Comparison of ENCODE assay signal across 8 cellular contexts in the genomic region with DNA sequence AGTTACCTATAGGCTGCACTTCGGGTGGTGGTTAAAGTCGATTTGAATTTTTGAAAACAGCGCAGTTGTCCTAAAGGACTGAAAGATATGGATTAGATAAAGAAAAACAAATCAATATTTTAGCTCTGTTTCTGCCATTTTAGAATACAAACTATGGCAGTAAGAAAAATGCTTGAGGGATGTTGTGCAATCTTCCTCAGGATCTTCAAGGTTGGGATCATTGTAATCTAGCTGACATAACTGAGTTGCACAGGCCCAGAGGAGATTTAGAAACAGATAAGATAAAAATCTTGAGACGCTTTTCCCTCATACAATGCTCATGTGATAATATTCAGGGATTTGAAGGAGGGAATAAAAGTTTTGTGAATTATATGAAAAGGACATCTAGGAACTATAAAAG. TPM values are rescaled to one million over a fixed set of nuclear protein-coding genes. Genes with fewer than 3 reads are reported as not detected.
A peak's percentile ranks its signal among the peaks of the same experiment; 100 is the strongest.
DNase-seq lines count a peak whose midpoint lies in the region; ATAC-seq, FAIRE-seq and TF ChIP-seq lines count a peak whose summit lies in the region.

No MANE protein-coding gene starts in this region.

- peaks cover 35% of the 10 kb centered on the region for H3K4me1 Mint-ChIP-seq in activated T-cell treated with anti-CD3 and anti-CD28 coated beads, Interleukin-2, amount 50 U/mL, for 72 hours (ENCODE audit: low read depth)
- peaks cover 47% of the 10 kb centered on the region for H3K4me1 Mint-ChIP-seq in activated T-helper 1 cell treated with anti-CD3 and anti-CD28 coated beads, Interleukin-12 subunit alpha, Interleukin-12 subunit beta, Interleukin-2, Interleukin-4 antibody, amounts not matched to agents 30 ng/mL and 10 ng/mL and 1 ng/mL, durations not matched to agents 14 hours and 24 hours and 36 hours (ENCODE audit: low read depth)

- intact Hi-C loops in activated T-helper 1 cell treated with anti-CD3 and anti-CD28 coated beads, Interleukin-12 subunit alpha, Interleukin-12 subunit beta, Interleukin-2, Interleukin-4 antibody, amounts not matched to agents 30 ng/mL and 10 ng/mL and 1 ng/mL, durations not matched to agents 14 hours and 24 hours and 36 hours (cut with micrococcal nuclease) = loop anchor here (2.0 to 5.0 kb wide), 7 partner anchors 85 to 884 kb away; a partner anchor contains a TSS
- intact Hi-C loops in tibial artery (cut with DNase I; ENCODE audit: low total_unique reads) = no loop called here

- H3K27ac Mint-ChIP-seq in activated T-cell treated with anti-CD3 and anti-CD28 coated beads, Interleukin-2, amount 50 U/mL, for 72 hours = peak overlapping the region; percentile 96
- H3K27ac Mint-ChIP-seq in activated T-helper 1 cell treated with anti-CD3 and anti-CD28 coated beads, Interleukin-12 subunit alpha, Interleukin-12 subunit beta, Interleukin-2, Interleukin-4 antibody, amounts not matched to agents 30 ng/mL and 10 ng/mL and 1 ng/mL, durations not matched to agents 14 hours and 24 hours and 36 hours = peak overlapping the region; percentile 99

- no peak for TF ChIP-seq CTCF in tibial artery (IDR thresholded peaks at IDR 0.05)

- ATAC-seq in activated T-cell treated with anti-CD3 and anti-CD28 coated beads, Interleukin-2, amount 50 U/mL, for 72 hours (replicated peaks in 1 of 2) = no peak

- H3K4me3 ChIP-seq in tibial artery = peak overlapping the region; percentile 64 to 68
- H3K4me3 ChIP-seq in small intestine (ENCODE audit: low read depth in 1 of 2, low read length in 2 of 2) = peak overlapping the region in 1 of 2 donors; percentile 92

- H3K36me3 ChIP-seq in tibial artery (no peaks in the 10 kb centered on the region), small intestine (ENCODE audit: control insufficient read depth in 2 of 2, insufficient read depth in 2 of 2, low read length in 2 of 2) (no peaks in the 10 kb centered on the region)

- H3K27ac ChIP-seq in tibial artery (peak overlapping the region; percentile 69 to 72), small intestine (ENCODE audit: low read depth in 1 of 2, low read length in 1 of 2) (no peak overlapping the region)

- 9 to 34% (median 15%) methylated on average over 4 of the region's 4 CpGs for WGBS in small intestine, 3 donors

- no peaks in the 10 kb centered on the region for H3K27me3 Mint-ChIP-seq in activated T-cell treated with anti-CD3 and anti-CD28 coated beads, Interleukin-2, amount 50 U/mL, for 72 hours (ENCODE audit: low read depth)
- no peaks in the 10 kb centered on the region for H3K27me3 Mint-ChIP-seq in activated T-helper 1 cell treated with anti-CD3 and anti-CD28 coated beads, Interleukin-12 subunit alpha, Interleukin-12 subunit beta, Interleukin-2, Interleukin-4 antibody, amounts not matched to agents 30 ng/mL and 10 ng/mL and 1 ng/mL, durations not matched to agents 14 hours and 24 hours and 36 hours (ENCODE audit: insufficient read depth)

- H3K36me3 Mint-ChIP-seq in activated T-cell treated with anti-CD3 and anti-CD28 coated beads, Interleukin-2, amount 50 U/mL, for 72 hours (ENCODE audit: insufficient read depth in 2 of 2) = peaks cover 2 to 6% of the 10 kb centered on the region in 2 donors
- H3K36me3 Mint-ChIP-seq in activated T-helper 1 cell treated with anti-CD3 and anti-CD28 coated beads, Interleukin-12 subunit alpha, Interleukin-12 subunit beta, Interleukin-2, Interleukin-4 antibody, amounts not matched to agents 30 ng/mL and 10 ng/mL and 1 ng/mL, durations not matched to agents 14 hours and 24 hours and 36 hours (ENCODE audit: low read depth) = peaks cover 10% of the 10 kb centered on the region

- no peak for DNase-seq in activated T-cell treated with anti-CD3 and anti-CD28 coated beads, Interleukin-2, amount 50 U/mL, for 72 hours
- DNase-seq in activated T-cell treated with anti-CD3 and anti-CD28 coated beads for 4 hours (no peak), iris pigment epithelial cell (ENCODE audit: low read depth) (peak; percentile 76), tibial artery (no peak), HUDEP-2 (lab: John Stamatoyannopoulos, UW; ENCODE audit: unreplicated experiment in 76 of 76) (no peak), small intestine (no peak), GOT3 (lab: John Stamatoyannopoulos, UW) (no peak)
- DNase-seq in activated T-helper 1 cell treated with anti-CD3 and anti-CD28 coated beads, Interleukin-12 subunit alpha, Interleukin-12 subunit beta, Interleukin-2, Interleukin-4 antibody, amounts not matched to agents 30 ng/mL and 10 ng/mL and 1 ng/mL, durations not matched to agents 14 hours and 24 hours and 36 hours (ENCODE audit: low spot score) = no peak

- no peak for FAIRE-seq in small intestine (lab: Jason Lieb, UNC)

- H3K4me1 ChIP-seq in tibial artery = peaks cover 0 to 29% (median 14%) of the 10 kb centered on the region in 4 donors
- peaks cover 0 to 6% of the 10 kb centered on the region in 2 donors for H3K4me1 ChIP-seq in small intestine (ENCODE audit: control insufficient read depth in 2 of 2, insufficient read depth in 1 of 2, low read depth in 1 of 2, low read length in 1 of 2)

- peak overlapping the region; percentile 96 to 99 for H3K4me3 Mint-ChIP-seq in activated T-cell treated with anti-CD3 and anti-CD28 coated beads, Interleukin-2, amount 50 U/mL, for 72 hours
- peak overlapping the region; percentile 98 for H3K4me3 Mint-ChIP-seq in activated T-helper 1 cell treated with anti-CD3 and anti-CD28 coated beads, Interleukin-12 subunit alpha, Interleukin-12 subunit beta, Interleukin-2, Interleukin-4 antibody, amounts not matched to agents 30 ng/mL and 10 ng/mL and 1 ng/mL, durations not matched to agents 14 hours and 24 hours and 36 hours

- H3K27me3 ChIP-seq in tibial artery (no peaks in the 10 kb centered on the region), small intestine (ENCODE audit: control insufficient read depth in 2 of 2, insufficient read depth in 2 of 2, low read length in 2 of 2) (no peaks in the 10 kb centered on the region)

- H3K9me3 ChIP-seq in tibial artery = no peaks in the 10 kb centered on the region
- no peaks in the 10 kb centered on the region for H3K9me3 ChIP-seq in small intestine (ENCODE audit: control insufficient read depth, low read depth)

- no peaks in the 10 kb centered on the region for H3K9me3 Mint-ChIP-seq in activated T-cell treated with anti-CD3 and anti-CD28 coated beads, Interleukin-2, amount 50 U/mL, for 72 hours
- no peaks in the 10 kb centered on the region for H3K9me3 Mint-ChIP-seq in activated T-helper 1 cell treated with anti-CD3 and anti-CD28 coated beads, Interleukin-12 subunit alpha, Interleukin-12 subunit beta, Interleukin-2, Interleukin-4 antibody, amounts not matched to agents 30 ng/mL and 10 ng/mL and 1 ng/mL, durations not matched to agents 14 hours and 24 hours and 36 hours

RNA-seq across cellular contexts. Expression of a gene that starts 0.9 kb away (rescaled TPM):
- total RNA-seq in activated T-cell treated with anti-CD3 and anti-CD28 coated beads, Interleukin-2, amount 50 U/mL, for 72 hours = 10 to 100 TPM; 24.0 to 24.3 TPM
- total RNA-seq in activated T-helper 1 cell treated with anti-CD3 and anti-CD28 coated beads, Interleukin-12 subunit alpha, Interleukin-12 subunit beta, Interleukin-2, Interleukin-4 antibody, amounts not matched to agents 30 ng/mL and 10 ng/mL and 1 ng/mL, durations not matched to agents 14 hours and 24 hours and 36 hours = 23.6 and 25.0 TPM in 2 replicates
- polyA plus RNA-seq in small intestine = 1 to 10 TPM; 6.2 to 8.9 (median 8.9) TPM

RNA-seq across cellular contexts. Expression of a gene that starts 1.0 kb away (rescaled TPM):
- 10 to 100 TPM; 27.3 to 29.0 TPM for total RNA-seq in activated T-cell treated with anti-CD3 and anti-CD28 coated beads, Interleukin-2, amount 50 U/mL, for 72 hours
- 39.0 and 43.6 TPM in 2 replicates for total RNA-seq in activated T-helper 1 cell treated with anti-CD3 and anti-CD28 coated beads, Interleukin-12 subunit alpha, Interleukin-12 subunit beta, Interleukin-2, Interleukin-4 antibody, amounts not matched to agents 30 ng/mL and 10 ng/mL and 1 ng/mL, durations not matched to agents 14 hours and 24 hours and 36 hours
- 1 to 10 TPM in 2 of 3 donors, under 1 TPM in 1; 0.81 to 3.7 (median 1.8) TPM for polyA plus RNA-seq in small intestine

RNA-seq across cellular contexts. Expression of a gene that starts 60.0 kb away (rescaled TPM):
- total RNA-seq in activated T-cell treated with anti-CD3 and anti-CD28 coated beads, Interleukin-2, amount 50 U/mL, for 72 hours = 10 to 100 TPM; 10.4 to 14.0 TPM
- 15.7 and 16.3 TPM in 2 replicates for total RNA-seq in activated T-helper 1 cell treated with anti-CD3 and anti-CD28 coated beads, Interleukin-12 subunit alpha, Interleukin-12 subunit beta, Interleukin-2, Interleukin-4 antibody, amounts not matched to agents 30 ng/mL and 10 ng/mL and 1 ng/mL, durations not matched to agents 14 hours and 24 hours and 36 hours
- 10 to 100 TPM; 22.8 to 54.5 (median 33.0) TPM for polyA plus RNA-seq in small intestine

Comparison
In these comparisons a context has a peak if more than half of its experiments do, and no peak if none do; other contexts are left out.
1. H3K27ac ChIP-seq: peak in tibial artery (2 of 2); none in small intestine (0 of 2).